Comparison of ENCODE assay signal across 25 cellular contexts in the genomic region with DNA sequence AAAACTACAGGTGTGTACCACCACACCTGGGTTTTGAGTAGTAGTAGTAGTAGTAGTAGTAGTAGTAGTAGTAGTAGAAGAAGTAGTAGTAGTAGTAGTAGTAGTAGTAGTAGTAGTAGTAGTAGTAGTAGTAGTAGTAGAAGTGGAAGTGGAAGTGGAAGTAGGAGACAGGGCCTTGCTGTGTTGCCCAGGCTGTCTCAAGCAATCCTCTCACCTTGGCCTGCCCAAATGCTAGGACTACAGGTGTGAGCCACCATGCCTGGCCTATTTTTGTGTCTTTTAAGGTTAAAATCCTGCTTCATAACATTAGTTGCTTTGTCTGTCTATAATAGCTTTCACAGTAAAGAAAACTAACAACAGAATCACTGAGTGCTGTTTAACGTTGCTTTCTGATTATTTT.
"Had no signal": no experiment of that assay in that cellular context is flagged by ENCODE, and none has a peak within 500 bp of the region (broad histone marks: within the 10 kb centered on the region; RNA-seq: fewer than 3 reads in every experiment).

No MANE protein-coding gene starts in this region.

- H3K36me3 ChIP-seq: ovary had no signal

- H3K4me1 ChIP-seq: neural progenitor cell, parathyroid adenoma, right lobe of liver, sigmoid colon, stomach, thyroid gland, upper lobe of left lung, vagina had no signal

- DNase-seq: natural killer cell; occipital lobe; ovary; posterior cingulate gyrus; psoas muscle; right cardiac atrium; right lobe of liver; sigmoid colon; small intestine; stimulated activated CD4-positive, alpha-beta T cell treated with anti-CD3 and anti-CD28 coated beads, Interleukin-15, amount 100 ng/mL, for 24 hours; stimulated activated CD4-positive, alpha-beta T cell treated with anti-CD3 and anti-CD28 coated beads, Interleukin-2, amount 100 ng/mL, for 24 hours; stimulated activated CD4-positive, alpha-beta T cell treated with anti-CD3 and anti-CD28 coated beads, Interleukin-2, amount 100 ng/mL, for 48 hours; stimulated activated CD4-positive, alpha-beta T cell treated with anti-CD3 and anti-CD28 coated beads, Interleukin-4, amount 100 ng/mL, for 24 hours; stimulated activated naive B cell treated with anti-CD40 and anti-IgM and Interleukin-4, amounts not matched to agents 10 μg/mL and 1 μg/mL and 100 μg/mL, for 72 hours; stimulated activated naive CD4-positive, alpha-beta T cell treated with Interleukin-2 at 50 U/mL for 16 hours; stomach; thyroid gland; upper lobe of left lung had no signal

- H2AFZ ChIP-seq: neural progenitor cell, parathyroid adenoma had no signal

- H3K27me3 ChIP-seq: neural progenitor cell, ovary, right lobe of liver, sigmoid colon, stomach, thyroid gland, tibial nerve, upper lobe of left lung, vagina had no signal

- H3K9ac ChIP-seq: neural progenitor cell, parathyroid adenoma had no signal

- H3K4me3 ChIP-seq: neural progenitor cell, ovary, psoas muscle, right lobe of liver, sigmoid colon, stomach, thoracic aorta, thyroid gland, tibial nerve, upper lobe of left lung, vagina had no signal

- H3K9me3 ChIP-seq: ovary, psoas muscle, right lobe of liver, sigmoid colon, stomach, thoracic aorta, thyroid gland, upper lobe of left lung, vagina had no signal

- H3K27ac ChIP-seq: neural progenitor cell, ovary, parathyroid adenoma, psoas muscle, right lobe of liver, sigmoid colon, stomach, thoracic aorta, thyroid gland, tibial nerve, upper lobe of left lung, vagina had no signal

- FAIRE-seq: small intestine, urothelium cell line had no signal

- ATAC-seq: natural killer cell; right cardiac atrium; right lobe of liver; stimulated activated effector memory CD8-positive, alpha-beta T cell treated with anti-CD3 and anti-CD28 coated beads, Interleukin-12 subunit alpha, Interleukin-12 subunit beta, amount 100 ng/mL, for 72 hours; stimulated activated naive B cell treated with anti-CD40 and anti-IgM and Interleukin-4, amounts not matched to agents 10 μg/mL and 1 μg/mL and 100 μg/mL, for 72 hours had no signal

- H3K4me2 ChIP-seq: neural progenitor cell had no signal
